Comparison of ENCODE assay signal across 1 cellular context in the genomic region with DNA sequence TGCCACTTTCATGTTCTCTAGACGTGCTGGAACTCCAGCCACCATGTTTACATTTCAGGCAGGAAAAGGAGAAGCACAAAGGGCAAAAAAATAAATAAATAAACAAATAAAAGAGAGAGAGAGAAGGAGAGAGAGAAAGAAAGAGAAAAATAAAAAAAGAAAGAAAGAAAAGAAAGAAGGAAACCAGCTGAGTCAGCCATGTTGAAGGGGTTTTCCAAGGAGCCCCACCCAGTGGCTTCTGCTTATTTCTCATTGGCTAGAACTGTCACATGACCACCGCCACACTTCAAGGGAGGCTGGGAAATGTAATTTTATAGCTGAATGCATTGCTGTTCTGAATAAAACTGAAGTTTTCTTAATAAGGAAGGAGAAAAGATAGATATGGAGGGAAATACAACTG.
TF ChIP-seq lines count a peak whose summit lies in the region.

No MANE protein-coding gene starts in this region.

TF ChIP-seq in HCT116, 20 proteins besides CTCF, POLR2A, EP300 and RAD21 (continued from another document):
- TF ChIP-seq, protein P1, sequence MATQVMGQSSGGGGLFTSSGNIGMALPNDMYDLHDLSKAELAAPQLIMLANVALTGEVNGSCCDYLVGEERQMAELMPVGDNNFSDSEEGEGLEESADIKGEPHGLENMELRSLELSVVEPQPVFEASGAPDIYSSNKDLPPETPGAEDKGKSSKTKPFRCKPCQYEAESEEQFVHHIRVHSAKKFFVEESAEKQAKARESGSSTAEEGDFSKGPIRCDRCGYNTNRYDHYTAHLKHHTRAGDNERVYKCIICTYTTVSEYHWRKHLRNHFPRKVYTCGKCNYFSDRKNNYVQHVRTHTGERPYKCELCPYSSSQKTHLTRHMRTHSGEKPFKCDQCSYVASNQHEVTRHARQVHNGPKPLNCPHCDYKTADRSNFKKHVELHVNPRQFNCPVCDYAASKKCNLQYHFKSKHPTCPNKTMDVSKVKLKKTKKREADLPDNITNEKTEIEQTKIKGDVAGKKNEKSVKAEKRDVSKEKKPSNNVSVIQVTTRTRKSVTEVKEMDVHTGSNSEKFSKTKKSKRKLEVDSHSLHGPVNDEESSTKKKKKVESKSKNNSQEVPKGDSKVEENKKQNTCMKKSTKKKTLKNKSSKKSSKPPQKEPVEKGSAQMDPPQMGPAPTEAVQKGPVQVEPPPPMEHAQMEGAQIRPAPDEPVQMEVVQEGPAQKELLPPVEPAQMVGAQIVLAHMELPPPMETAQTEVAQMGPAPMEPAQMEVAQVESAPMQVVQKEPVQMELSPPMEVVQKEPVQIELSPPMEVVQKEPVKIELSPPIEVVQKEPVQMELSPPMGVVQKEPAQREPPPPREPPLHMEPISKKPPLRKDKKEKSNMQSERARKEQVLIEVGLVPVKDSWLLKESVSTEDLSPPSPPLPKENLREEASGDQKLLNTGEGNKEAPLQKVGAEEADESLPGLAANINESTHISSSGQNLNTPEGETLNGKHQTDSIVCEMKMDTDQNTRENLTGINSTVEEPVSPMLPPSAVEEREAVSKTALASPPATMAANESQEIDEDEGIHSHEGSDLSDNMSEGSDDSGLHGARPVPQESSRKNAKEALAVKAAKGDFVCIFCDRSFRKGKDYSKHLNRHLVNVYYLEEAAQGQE (IDR thresholded peaks at IDR 0.05; ENCODE audit: low read depth): no peak
TF ChIP-seq in HCT116: peak in this region for 0.
